9 cellular contexts compared by ENCODE assay signal in the genomic region with DNA sequence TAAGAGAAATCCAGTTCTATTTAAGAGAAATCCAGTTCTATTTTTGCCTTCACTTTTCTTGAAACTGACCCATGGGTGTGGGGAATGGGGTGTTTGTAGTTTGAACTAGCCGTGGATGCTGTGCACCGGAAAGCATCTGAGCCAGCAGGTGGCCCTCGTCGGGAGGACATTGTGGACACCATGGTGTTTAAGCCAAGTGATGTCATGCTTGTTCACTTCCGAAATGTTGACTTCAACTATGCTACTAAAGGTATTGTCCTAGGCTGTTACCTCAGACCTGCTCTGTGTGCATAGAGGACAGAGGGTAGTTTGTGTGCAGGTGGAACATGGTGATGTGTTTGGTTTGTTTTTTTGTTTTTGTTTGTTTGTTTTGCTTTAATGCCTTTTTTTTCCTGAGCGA. TPM values are rescaled to one million over a fixed set of nuclear protein-coding genes. Genes with fewer than 3 reads are reported as not detected.
A peak's percentile ranks its signal among the peaks of the same experiment; 100 is the strongest.
DNase-seq lines count a peak whose midpoint lies in the region; ATAC-seq, FAIRE-seq and TF ChIP-seq lines count a peak whose summit lies in the region.
"Had no signal": no experiment of that assay in that cellular context is flagged by ENCODE, and none has a peak within 500 bp of the region (broad histone marks: within the 10 kb centered on the region; RNA-seq: fewer than 3 reads in every experiment).

No MANE protein-coding gene starts in this region.

- H3K27me3 Mint-ChIP-seq in activated T-helper 2 cell treated with anti-CD3 and anti-CD28 coated beads, Interferon-gamma antibody, Interleukin-2, Interleukin-4, amounts not matched to agents 10 μg/mL and 5 μg/mL and 100 μg/mL, durations not matched to agents 14 hours and 24 hours and 36 hours (ENCODE audit: low read depth): no peaks in the 10 kb centered on the region

- peak in 1 of 2 experiments; percentile 19; a peak in 1 of 5 replicates for TF ChIP-seq RAD21 in A549 (conservative IDR thresholded peaks at IDR 0.05 in 1 of 2, IDR thresholded peaks at IDR 0.05 in 1 of 2)

- H3K27ac Mint-ChIP-seq in activated T-helper 2 cell treated with anti-CD3 and anti-CD28 coated beads, Interferon-gamma antibody, Interleukin-2, Interleukin-4, amounts not matched to agents 10 μg/mL and 5 μg/mL and 100 μg/mL, durations not matched to agents 14 hours and 24 hours and 36 hours: peak overlapping the region; percentile 26

- intact Hi-C loops in activated T-helper 2 cell treated with anti-CD3 and anti-CD28 coated beads, Interferon-gamma antibody, Interleukin-2, Interleukin-4, amounts not matched to agents 10 μg/mL and 5 μg/mL and 100 μg/mL, durations not matched to agents 14 hours and 24 hours and 36 hours (cut with micrococcal nuclease): no loop called here
- intact Hi-C loops in colonic mucosa (cut with DNase I): loop anchor here (10.0 kb wide), 1 partner anchor 119 kb away; no protein-coding TSS in a partner anchor

- POLR2A ChIA-PET in A549 (lab: Yijun Ruan, JAX): no interaction called here

- FAIRE-seq in A549 (lab: Jason Lieb, UNC): no peak

- no peaks in the 10 kb centered on the region for H3K27me3 ChIP-seq in GM23248 (replicated peaks; ENCODE audit: insufficient read depth)
- H3K27me3 ChIP-seq in iPS-20b (ENCODE audit: insufficient read depth, low read length): no peaks in the 10 kb centered on the region
- H3K27me3 ChIP-seq in colonic mucosa: no peaks in the 10 kb centered on the region
- no peaks in the 10 kb centered on the region for H3K27me3 ChIP-seq in H7 (ENCODE audit: control insufficient read depth, insufficient read depth, low read length)

- peaks cover 31% of the 10 kb centered on the region for H3K4me1 Mint-ChIP-seq in activated T-helper 2 cell treated with anti-CD3 and anti-CD28 coated beads, Interferon-gamma antibody, Interleukin-2, Interleukin-4, amounts not matched to agents 10 μg/mL and 5 μg/mL and 100 μg/mL, durations not matched to agents 14 hours and 24 hours and 36 hours (ENCODE audit: low read depth)

- in situ Hi-C loops in GM23248 (cut with MboI): no loop called here

- no peaks in the 10 kb centered on the region for H3K9me2 ChIP-seq in GM23248 (ENCODE audit: insufficient read depth)

- 37% methylated on average over 6 of the region's 6 CpGs for WGBS in A549 (ENCODE audit: missing lambda C conversion rate)
- 56 to 61% methylated on average over 6 of the region's 6 CpGs for WGBS in GM23248 (ENCODE audit: low coverage in 1 of 2, low lambda C conversion rate in 2 of 2, missing lambda C conversion rate in 2 of 2), 2 experiments

- H3K27ac ChIP-seq in A549: no peak overlapping the region
- no peak overlapping the region for H3K27ac ChIP-seq in GM23248
- H3K27ac ChIP-seq in iPS-20b (ENCODE audit: low read length): no peak overlapping the region
- H3K27ac ChIP-seq in colonic mucosa: no peak overlapping the region

- H3K36me3 Mint-ChIP-seq in activated T-helper 2 cell treated with anti-CD3 and anti-CD28 coated beads, Interferon-gamma antibody, Interleukin-2, Interleukin-4, amounts not matched to agents 10 μg/mL and 5 μg/mL and 100 μg/mL, durations not matched to agents 14 hours and 24 hours and 36 hours (ENCODE audit: low read depth): peaks cover 74% of the 10 kb centered on the region

- peak overlapping the region; percentile 99 for H3K4me2 ChIP-seq in A549
- H3K4me2 ChIP-seq in GM23248 (ENCODE audit: unreplicated experiment): peak overlapping the region; percentile 92

- peak overlapping the region; percentile 94 for H3K9ac ChIP-seq in GM23248
- H3K9ac ChIP-seq in iPS-20b (ENCODE audit: low read depth, low read length): 0 out of 2 replicates have a peak overlapping the region, but pooled peaks have one; percentile 7
- H3K9ac ChIP-seq in colonic mucosa (ENCODE audit: low read depth in 2 of 2, low read length in 2 of 2): no peak overlapping the region

- H3K9me3 ChIP-seq in A549: no peaks in the 10 kb centered on the region
- H3K9me3 ChIP-seq in GM23248 (ENCODE audit: low read depth): no peaks in the 10 kb centered on the region
- H3K9me3 ChIP-seq in iPS-20b (ENCODE audit: insufficient read depth, low read depth, low read length): no peaks in the 10 kb centered on the region
- no peaks in the 10 kb centered on the region for H3K9me3 ChIP-seq in colonic mucosa

- TF ChIP-seq CTCF in A549 (IDR thresholded peaks at IDR 0.05) (0 out of 3 replicates have a peak, but pooled peaks have one; percentile 20), colonic mucosa (IDR thresholded peaks at IDR 0.05) (no peak)

- peaks cover 31% of the 10 kb centered on the region for H3K4me1 ChIP-seq in A549
- peaks cover 26% of the 10 kb centered on the region for H3K4me1 ChIP-seq in GM23248 (ENCODE audit: insufficient read depth)
- peaks cover 7% of the 10 kb centered on the region for H3K4me1 ChIP-seq in iPS-20b (ENCODE audit: insufficient read depth, low read length)
- peaks cover 13% of the 10 kb centered on the region for H3K4me1 ChIP-seq in colonic mucosa

- TF ChIP-seq POLR2A in A549 (IDR thresholded peaks at IDR 0.05; ENCODE audit: low read length): no peak

- CTCF ChIA-PET in A549 (lab: Yijun Ruan, JAX): interaction anchor here (1.0 kb wide), 2 partner anchors 11 to 119 kb away, joined by 4 read pairs; no protein-coding TSS in a partner anchor

- H3K4me3 Mint-ChIP-seq in activated T-helper 2 cell treated with anti-CD3 and anti-CD28 coated beads, Interferon-gamma antibody, Interleukin-2, Interleukin-4, amounts not matched to agents 10 μg/mL and 5 μg/mL and 100 μg/mL, durations not matched to agents 14 hours and 24 hours and 36 hours (ENCODE audit: low read depth): peak overlapping the region; percentile 18

- TF ChIP-seq EP300 in A549 (IDR thresholded peaks at IDR 0.05): no peak

- ATAC-seq in A549 (no peak), GM19452 (IDR thresholded peaks at IDR 0.05; ENCODE audit: unreplicated experiment) (no peak)
- ATAC-seq: activated CD4-positive, CD25-positive, alpha-beta regulatory T cell treated with anti-CD3 and anti-CD28 coated beads, Interleukin-2, amount 50 U/mL, for 24 hours had no signal

- peak overlapping the region; percentile 100; the same call in 2 of the 3 replicates for H3K4me3 ChIP-seq in A549
- peak overlapping the region; percentile 91 for H3K4me3 ChIP-seq in GM23248
- peak overlapping the region; percentile 95; the same call in 1 of the 2 replicates for H3K4me3 ChIP-seq in iPS-20b (ENCODE audit: low read length)
- H3K4me3 ChIP-seq in colonic mucosa: no peak overlapping the region
- H3K4me3 ChIP-seq in H7 (ENCODE audit: insufficient read depth, low read depth, low read length): no peak overlapping the region

- peaks cover 7% of the 10 kb centered on the region; the same call in 1 of the 2 replicates for H3F3A ChIP-seq in GM23248 (ENCODE audit: insufficient read depth)

- peaks cover 51% of the 10 kb centered on the region for H3K36me3 ChIP-seq in GM23248 (ENCODE audit: low read depth)
- H3K36me3 ChIP-seq in iPS-20b (ENCODE audit: insufficient read depth, low read depth, low read length): peaks cover 67% of the 10 kb centered on the region
- H3K36me3 ChIP-seq in colonic mucosa: peaks cover 29% of the 10 kb centered on the region
- peaks cover 48% of the 10 kb centered on the region for H3K36me3 ChIP-seq in H7 (replicated peaks; ENCODE audit: control insufficient read depth, insufficient read depth, low read length)

- peak in 1 of 2 experiments; percentile 51 for DNase-seq in A549 (ENCODE audit: low read depth in 1 of 2, low spot score in 1 of 2)
- peak; percentile 53 for DNase-seq in GM23248
- DNase-seq in activated T-helper 2 cell treated with anti-CD3 and anti-CD28 coated beads, Interferon-gamma antibody, Interleukin-2, Interleukin-4, amounts not matched to agents 10 μg/mL and 5 μg/mL and 100 μg/mL, durations not matched to agents 14 hours and 24 hours and 36 hours (ENCODE audit: low spot score): no peak
- DNase-seq in colonic mucosa: no peak
- DNase-seq in H4 (ENCODE audit: low spot score): no peak
- no peak for DNase-seq in H7

- H2AFZ ChIP-seq in GM23248: no peak overlapping the region

- peaks cover 6% of the 10 kb centered on the region; the same call in 1 of the 2 replicates for H4K20me1 ChIP-seq in GM23248 (ENCODE audit: insufficient read depth)

- peaks cover 89% of the 10 kb centered on the region for H3K79me2 ChIP-seq in GM23248 (ENCODE audit: insufficient read depth)

- no peaks in the 10 kb centered on the region for H3K9me3 Mint-ChIP-seq in activated T-helper 2 cell treated with anti-CD3 and anti-CD28 coated beads, Interferon-gamma antibody, Interleukin-2, Interleukin-4, amounts not matched to agents 10 μg/mL and 5 μg/mL and 100 μg/mL, durations not matched to agents 14 hours and 24 hours and 36 hours

RNA-seq across cellular contexts. Expression of a gene that starts 3.3 kb away (rescaled TPM):
- polyA plus RNA-seq in A549 (2011; rRNA removed) (28.4 and 42.5 TPM in 2 replicates), A549 (2017; fragmentation: RNase III; extraction: RNeasy Plus Mini Kit Qiagen cat#74134 plus additional on column Dnase treatment) (134 to 137 TPM (median 135 TPM) in 3 replicates), GM23248 (2016; fragmentation: Nextera tagmentation; extraction: Ambion mirVana) (50.7 and 53.1 TPM in 2 replicates)
- polyA plus RNA-seq in A549 (2012; cell fraction: cytosol; rRNA removed): 62.5 and 71.3 TPM in 2 replicates
- polyA plus RNA-seq in A549 (2012; cell fraction: nucleus; rRNA removed): 233 and 337 TPM in 2 replicates
- 42.2 and 49.0 TPM in 2 replicates for polyA minus RNA-seq in A549 (2011; rRNA and poly(A)+ RNA removed)
- total RNA-seq in GM23248 (2014; rRNA removed; shearing (Covaris generic)): 37.2 and 43.1 TPM in 2 replicates
- 304 and 307 TPM in 2 replicates for total RNA-seq in activated T-helper 2 cell treated with anti-CD3 and anti-CD28 coated beads, Interferon-gamma antibody, Interleukin-2, Interleukin-4, amounts not matched to agents 10 μg/mL and 5 μg/mL and 100 μg/mL, durations not matched to agents 14 hours and 24 hours and 36 hours
- 100 to 1,000 TPM in 1 of 2 donors, 10 to 100 TPM in 1; 85.3 to 134 TPM for total RNA-seq in colonic mucosa
- total RNA-seq in H4 (2014; rRNA removed; shearing (Covaris generic)): 27.2 and 31.0 TPM in 2 replicates
- total RNA-seq in H7 (2014; rRNA removed; shearing (Covaris generic)): 77.9 and 88.4 TPM in 2 replicates

RNA-seq across cellular contexts. Expression of a gene that starts 20.0 kb away (rescaled TPM):
- 139 and 159 TPM in 2 replicates for polyA plus RNA-seq in A549 (2011; rRNA removed)
- polyA plus RNA-seq in A549 (2012; cell fraction: cytosol; rRNA removed): 354 and 357 TPM in 2 replicates
- 599 and 723 TPM in 2 replicates for polyA plus RNA-seq in A549 (2012; cell fraction: nucleus; rRNA removed)
- polyA plus RNA-seq in A549 (2017; fragmentation: RNase III; extraction: RNeasy Plus Mini Kit Qiagen cat#74134 plus additional on column Dnase treatment): 252 to 267 TPM (median 260 TPM) in 3 replicates
- polyA minus RNA-seq in A549 (2011; rRNA and poly(A)+ RNA removed): 90.5 and 114 TPM in 2 replicates
- 95.2 and 107 TPM in 2 replicates for total RNA-seq in GM23248 (2014; rRNA removed; shearing (Covaris generic))
- polyA plus RNA-seq in GM23248 (2016; fragmentation: Nextera tagmentation; extraction: Ambion mirVana): 141 and 148 TPM in 2 replicates
- total RNA-seq in activated T-helper 2 cell treated with anti-CD3 and anti-CD28 coated beads, Interferon-gamma antibody, Interleukin-2, Interleukin-4, amounts not matched to agents 10 μg/mL and 5 μg/mL and 100 μg/mL, durations not matched to agents 14 hours and 24 hours and 36 hours: 202 and 217 TPM in 2 replicates
- total RNA-seq in colonic mucosa: 100 to 1,000 TPM; 252 to 427 TPM
- total RNA-seq in H4 (2014; rRNA removed; shearing (Covaris generic)): 150 and 159 TPM in 2 replicates
- total RNA-seq in H7 (2014; rRNA removed; shearing (Covaris generic)): 299 and 301 TPM in 2 replicates

RNA-seq across cellular contexts. Expression of a gene that starts 37.5 kb away (rescaled TPM):
- polyA plus RNA-seq in A549 (2011; rRNA removed): 10.7 and 12.3 TPM in 2 replicates
- 30.4 and 37.2 TPM in 2 replicates for polyA plus RNA-seq in A549 (2012; cell fraction: cytosol; rRNA removed)
- 122 and 123 TPM in 2 replicates for polyA plus RNA-seq in A549 (2012; cell fraction: nucleus; rRNA removed)
- polyA plus RNA-seq in A549 (2017; fragmentation: RNase III; extraction: RNeasy Plus Mini Kit Qiagen cat#74134 plus additional on column Dnase treatment): 25.9 to 31.0 TPM (median 26.7 TPM) in 3 replicates
- polyA minus RNA-seq in A549 (2011; rRNA and poly(A)+ RNA removed): 20.9 and 25.7 TPM in 2 replicates
- total RNA-seq in GM23248 (2014; rRNA removed; shearing (Covaris generic)): 16.8 and 21.8 TPM in 2 replicates
- polyA plus RNA-seq in GM23248 (2016; fragmentation: Nextera tagmentation; extraction: Ambion mirVana): 8.4 and 8.8 TPM in 2 replicates
- 46.0 and 57.5 TPM in 2 replicates for total RNA-seq in activated T-helper 2 cell treated with anti-CD3 and anti-CD28 coated beads, Interferon-gamma antibody, Interleukin-2, Interleukin-4, amounts not matched to agents 10 μg/mL and 5 μg/mL and 100 μg/mL, durations not matched to agents 14 hours and 24 hours and 36 hours
- total RNA-seq in colonic mucosa: 100 to 1,000 TPM in 1 of 2 donors, 10 to 100 TPM in 1; 54.0 to 111 TPM
- 4.6 and 7.5 TPM in 2 replicates for total RNA-seq in H4 (2014; rRNA removed; shearing (Covaris generic))
- 38.9 and 40.0 TPM in 2 replicates for total RNA-seq in H7 (2014; rRNA removed; shearing (Covaris generic))

RNA-seq across cellular contexts. Expression of a gene that starts 52.1 kb away (rescaled TPM):
- 0.96 and 1.1 TPM in 2 replicates for polyA plus RNA-seq in A549 (2011; rRNA removed)
- 1.6 and 2.0 TPM in 2 replicates for polyA plus RNA-seq in A549 (2012; cell fraction: cytosol; rRNA removed)
- polyA plus RNA-seq in A549 (2012; cell fraction: nucleus; rRNA removed): 15.2 and 16.9 TPM in 2 replicates
- polyA plus RNA-seq in A549 (2017; fragmentation: RNase III; extraction: RNeasy Plus Mini Kit Qiagen cat#74134 plus additional on column Dnase treatment): 1.5 to 5.2 TPM (median 2.3 TPM) in 3 replicates
- 1.1 and 1.5 TPM in 2 replicates for polyA minus RNA-seq in A549 (2011; rRNA and poly(A)+ RNA removed)
- 0.11 TPM in 1 of 2 replicates, not detected in the other for total RNA-seq in GM23248 (2014; rRNA removed; shearing (Covaris generic))
- polyA plus RNA-seq in GM23248 (2016; fragmentation: Nextera tagmentation; extraction: Ambion mirVana): 0.09 and 0.10 TPM in 2 replicates
- 1.8 and 3.1 TPM in 2 replicates for total RNA-seq in activated T-helper 2 cell treated with anti-CD3 and anti-CD28 coated beads, Interferon-gamma antibody, Interleukin-2, Interleukin-4, amounts not matched to agents 10 μg/mL and 5 μg/mL and 100 μg/mL, durations not matched to agents 14 hours and 24 hours and 36 hours
- 1 to 10 TPM in 1 of 2 donors, under 1 TPM in 1; 0.40 to 2.9 TPM for total RNA-seq in colonic mucosa
- 0.04 TPM in 1 of 2 replicates, not detected in the other for total RNA-seq in H4 (2014; rRNA removed; shearing (Covaris generic))
- total RNA-seq in H7 (2014; rRNA removed; shearing (Covaris generic)): 0.10 and 1.0 TPM in 2 replicates

Comparison
In these comparisons a context has a peak if more than half of its experiments do, and no peak if none do; other contexts are left out.
1. H3K4me3 ChIP-seq: peak in A549 (single experiment), GM23248 (single experiment) and iPS-20b (single experiment); none in colonic mucosa (single experiment) and H7 (single experiment).
2. H3K9ac ChIP-seq: peak in GM23248 (single experiment) and iPS-20b (single experiment); none in colonic mucosa (0 of 2).